In the genomic region with DNA sequence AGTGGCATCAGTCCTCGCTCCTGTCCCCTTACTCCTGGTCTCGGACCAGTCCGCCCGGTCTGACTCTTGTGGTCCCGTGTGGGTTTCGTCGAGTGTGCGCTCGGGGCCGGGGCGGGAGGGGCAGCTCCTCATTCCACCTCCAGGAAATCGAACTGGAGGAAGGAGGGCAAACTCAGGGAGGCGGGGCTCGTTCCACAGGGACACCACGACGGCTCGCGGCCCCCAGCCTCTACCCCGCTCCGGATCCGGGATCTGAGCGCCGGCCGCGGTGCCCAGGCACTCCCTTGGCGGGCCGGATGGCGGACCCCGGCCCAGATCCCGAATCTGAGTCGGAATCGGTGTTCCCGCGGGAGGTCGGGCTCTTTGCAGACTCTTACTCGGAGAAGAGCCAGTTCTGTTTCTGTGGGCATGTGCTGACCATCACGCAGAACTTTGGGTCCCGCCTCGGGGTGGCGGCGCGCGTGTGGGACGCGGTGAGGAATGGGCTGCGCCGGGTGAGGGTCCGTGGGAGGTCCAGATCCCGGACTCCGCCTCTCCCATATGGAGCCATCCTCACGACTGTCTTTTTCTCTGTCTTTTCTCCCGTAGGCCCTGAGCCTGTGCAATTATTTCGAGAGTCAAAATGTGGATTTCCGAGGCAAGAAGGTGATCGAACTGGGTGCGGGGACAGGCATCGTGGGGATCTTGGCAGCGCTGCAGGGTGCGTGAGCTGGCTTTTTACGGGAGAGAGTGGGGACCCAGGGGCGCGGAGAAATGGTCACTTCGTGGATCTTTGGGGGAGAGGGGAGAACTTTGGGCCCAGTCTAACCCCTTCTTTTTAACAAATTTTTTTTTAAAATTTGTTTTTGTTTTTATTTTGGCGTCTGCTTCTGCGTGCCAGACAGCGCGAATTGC, we compare ENCODE assay signal across 2 cellular contexts.
A peak's percentile ranks its signal among the peaks of the same experiment; 100 is the strongest.
TF ChIP-seq lines count a peak whose summit lies in the region.

EEF1AKMT3 (plus strand) TSS at position 186 of the 894 bp plus-strand sequence; CDS start at position 297, 111 bp downstream.

TF ChIP-seq in SK-N-SH, 30 proteins besides CTCF, POLR2A, EP300 and RAD21:
- TF ChIP-seq TAF1 (IDR thresholded peaks at IDR 0.05; ENCODE audit: borderline replicate concordance, low read depth, low read length), result no peak
- peak; percentile 45; the same call in 1 of the 2 replicates for TF ChIP-seq MXI1 (IDR thresholded peaks at IDR 0.05; ENCODE audit: low read depth, low read length)
- TF ChIP-seq SIN3A (IDR thresholded peaks at IDR 0.05; ENCODE audit: borderline replicate concordance, low read depth, low read length), result peak; percentile 21; the same call in 1 of the 2 replicates
- TF ChIP-seq CHD2 (IDR thresholded peaks at IDR 0.05; ENCODE audit: low read length, partially characterized antibody), result no peak

TF ChIP-seq in HepG2, 621 proteins besides CTCF, POLR2A, EP300 and RAD21 (continues in another document):
- no peak for TF ChIP-seq TAF1 (CRISPR knock-in tag; IDR thresholded peaks at IDR 0.05)
- 0 out of 2 replicates have a peak, but pooled peaks have one; percentile 4 for TF ChIP-seq DRAP1 (CRISPR knock-in tag; IDR thresholded peaks at IDR 0.05)
- TF ChIP-seq ZNF34 (CRISPR knock-in tag; IDR thresholded peaks at IDR 0.05; ENCODE audit: borderline replicate concordance), result no peak; the same call in 1 of the 2 replicates
- TF ChIP-seq DPF2 (CRISPR knock-in tag; IDR thresholded peaks at IDR 0.05; ENCODE audit: borderline replicate concordance, low read depth), result no peak
- no peak for TF ChIP-seq BHLHE40 (IDR thresholded peaks at IDR 0.05; ENCODE audit: low read length)
- TF ChIP-seq TP53 (CRISPR knock-in tag; conservative IDR thresholded peaks at IDR 0.05), result no peak
- no peak for TF ChIP-seq ZNF710 (CRISPR knock-in tag; IDR thresholded peaks at IDR 0.05; ENCODE audit: borderline replicate concordance)
- no peak for TF ChIP-seq GTF3A (CRISPR knock-in tag; conservative IDR thresholded peaks at IDR 0.05)
- no peak for TF ChIP-seq SMC3 (IDR thresholded peaks at IDR 0.05; ENCODE audit: low read length)
- TF ChIP-seq, protein P1, sequence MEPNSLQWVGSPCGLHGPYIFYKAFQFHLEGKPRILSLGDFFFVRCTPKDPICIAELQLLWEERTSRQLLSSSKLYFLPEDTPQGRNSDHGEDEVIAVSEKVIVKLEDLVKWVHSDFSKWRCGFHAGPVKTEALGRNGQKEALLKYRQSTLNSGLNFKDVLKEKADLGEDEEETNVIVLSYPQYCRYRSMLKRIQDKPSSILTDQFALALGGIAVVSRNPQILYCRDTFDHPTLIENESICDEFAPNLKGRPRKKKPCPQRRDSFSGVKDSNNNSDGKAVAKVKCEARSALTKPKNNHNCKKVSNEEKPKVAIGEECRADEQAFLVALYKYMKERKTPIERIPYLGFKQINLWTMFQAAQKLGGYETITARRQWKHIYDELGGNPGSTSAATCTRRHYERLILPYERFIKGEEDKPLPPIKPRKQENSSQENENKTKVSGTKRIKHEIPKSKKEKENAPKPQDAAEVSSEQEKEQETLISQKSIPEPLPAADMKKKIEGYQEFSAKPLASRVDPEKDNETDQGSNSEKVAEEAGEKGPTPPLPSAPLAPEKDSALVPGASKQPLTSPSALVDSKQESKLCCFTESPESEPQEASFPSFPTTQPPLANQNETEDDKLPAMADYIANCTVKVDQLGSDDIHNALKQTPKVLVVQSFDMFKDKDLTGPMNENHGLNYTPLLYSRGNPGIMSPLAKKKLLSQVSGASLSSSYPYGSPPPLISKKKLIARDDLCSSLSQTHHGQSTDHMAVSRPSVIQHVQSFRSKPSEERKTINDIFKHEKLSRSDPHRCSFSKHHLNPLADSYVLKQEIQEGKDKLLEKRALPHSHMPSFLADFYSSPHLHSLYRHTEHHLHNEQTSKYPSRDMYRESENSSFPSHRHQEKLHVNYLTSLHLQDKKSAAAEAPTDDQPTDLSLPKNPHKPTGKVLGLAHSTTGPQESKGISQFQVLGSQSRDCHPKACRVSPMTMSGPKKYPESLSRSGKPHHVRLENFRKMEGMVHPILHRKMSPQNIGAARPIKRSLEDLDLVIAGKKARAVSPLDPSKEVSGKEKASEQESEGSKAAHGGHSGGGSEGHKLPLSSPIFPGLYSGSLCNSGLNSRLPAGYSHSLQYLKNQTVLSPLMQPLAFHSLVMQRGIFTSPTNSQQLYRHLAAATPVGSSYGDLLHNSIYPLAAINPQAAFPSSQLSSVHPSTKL (CRISPR knock-in tag; IDR thresholded peaks at IDR 0.05), result no peak
- no peak for TF ChIP-seq ZBTB8A (CRISPR knock-in tag; IDR thresholded peaks at IDR 0.05; ENCODE audit: borderline replicate concordance, low read depth)
- no peak for TF ChIP-seq PHF5A (CRISPR knock-in tag; IDR thresholded peaks at IDR 0.05; ENCODE audit: low read depth, unreplicated experiment)
- TF ChIP-seq ZNF792 (CRISPR knock-in tag; IDR thresholded peaks at IDR 0.05), result no peak
- no peak for TF ChIP-seq SIX1 (CRISPR knock-in tag; IDR thresholded peaks at IDR 0.05; ENCODE audit: borderline replicate concordance)
- TF ChIP-seq TARDBP (CRISPR knock-in tag; IDR thresholded peaks at IDR 0.05), result no peak
- TF ChIP-seq ZNF124 (CRISPR knock-in tag; IDR thresholded peaks at IDR 0.05), result 0 out of 2 replicates have a peak, but pooled peaks have one; percentile 43
- no peak for TF ChIP-seq POGZ (CRISPR knock-in tag; IDR thresholded peaks at IDR 0.05)
- TF ChIP-seq SP2 (CRISPR knock-in tag; IDR thresholded peaks at IDR 0.05), result no peak
- TF ChIP-seq NFYB (CRISPR knock-in tag; IDR thresholded peaks at IDR 0.05), result no peak
- peak; percentile 63 for TF ChIP-seq ZNF883 (CRISPR knock-in tag; IDR thresholded peaks at IDR 0.05; ENCODE audit: not compliant biosample characterization)
- no peak for TF ChIP-seq HES4 (CRISPR knock-in tag; IDR thresholded peaks at IDR 0.05; ENCODE audit: borderline replicate concordance)
- TF ChIP-seq ZFYVE20 (CRISPR knock-in tag; IDR thresholded peaks at IDR 0.05; ENCODE audit: borderline replicate concordance, low read depth), result no peak
- no peak for TF ChIP-seq MTA1 (CRISPR knock-in tag; IDR thresholded peaks at IDR 0.05; ENCODE audit: borderline replicate concordance)
- TF ChIP-seq ZBTB38 (CRISPR knock-in tag; IDR thresholded peaks at IDR 0.05), result no peak
- TF ChIP-seq KLF15 (CRISPR knock-in tag; IDR thresholded peaks at IDR 0.05; ENCODE audit: borderline replicate concordance), result 0 out of 2 replicates have a peak, but pooled peaks have one; percentile 48
- 0 out of 2 replicates have a peak, but pooled peaks have one; percentile 91 for TF ChIP-seq MZF1 (CRISPR knock-in tag; IDR thresholded peaks at IDR 0.05; ENCODE audit: borderline replicate concordance)
- TF ChIP-seq ZNF501 (CRISPR knock-in tag; IDR thresholded peaks at IDR 0.05), result no peak
- no peak for TF ChIP-seq KDM4B (CRISPR knock-in tag; IDR thresholded peaks at IDR 0.05)
- no peak for TF ChIP-seq ATF7 (IDR thresholded peaks at IDR 0.05)
- no peak for TF ChIP-seq ATF7 (CRISPR knock-in tag; IDR thresholded peaks at IDR 0.05)
- no peak for TF ChIP-seq ZBTB40 (IDR thresholded peaks at IDR 0.05)
- no peak for TF ChIP-seq ZBTB40 (CRISPR knock-in tag; IDR thresholded peaks at IDR 0.05)
- TF ChIP-seq CEBPZ (IDR thresholded peaks at IDR 0.05; ENCODE audit: low read length), result no peak
- TF ChIP-seq ZNF431 (CRISPR knock-in tag; IDR thresholded peaks at IDR 0.05; ENCODE audit: borderline replicate concordance, low read depth), result no peak
- no peak for TF ChIP-seq ZNF619 (CRISPR knock-in tag; IDR thresholded peaks at IDR 0.05)
- no peak for TF ChIP-seq ZNF660 (CRISPR knock-in tag; IDR thresholded peaks at IDR 0.05; ENCODE audit: borderline replicate concordance, low read depth)
- no peak for TF ChIP-seq RELA (CRISPR knock-in tag; IDR thresholded peaks at IDR 0.05)
- TF ChIP-seq FOSL1 (CRISPR knock-in tag; IDR thresholded peaks at IDR 0.05; ENCODE audit: borderline replicate concordance), result no peak
